In the genomic region with DNA sequence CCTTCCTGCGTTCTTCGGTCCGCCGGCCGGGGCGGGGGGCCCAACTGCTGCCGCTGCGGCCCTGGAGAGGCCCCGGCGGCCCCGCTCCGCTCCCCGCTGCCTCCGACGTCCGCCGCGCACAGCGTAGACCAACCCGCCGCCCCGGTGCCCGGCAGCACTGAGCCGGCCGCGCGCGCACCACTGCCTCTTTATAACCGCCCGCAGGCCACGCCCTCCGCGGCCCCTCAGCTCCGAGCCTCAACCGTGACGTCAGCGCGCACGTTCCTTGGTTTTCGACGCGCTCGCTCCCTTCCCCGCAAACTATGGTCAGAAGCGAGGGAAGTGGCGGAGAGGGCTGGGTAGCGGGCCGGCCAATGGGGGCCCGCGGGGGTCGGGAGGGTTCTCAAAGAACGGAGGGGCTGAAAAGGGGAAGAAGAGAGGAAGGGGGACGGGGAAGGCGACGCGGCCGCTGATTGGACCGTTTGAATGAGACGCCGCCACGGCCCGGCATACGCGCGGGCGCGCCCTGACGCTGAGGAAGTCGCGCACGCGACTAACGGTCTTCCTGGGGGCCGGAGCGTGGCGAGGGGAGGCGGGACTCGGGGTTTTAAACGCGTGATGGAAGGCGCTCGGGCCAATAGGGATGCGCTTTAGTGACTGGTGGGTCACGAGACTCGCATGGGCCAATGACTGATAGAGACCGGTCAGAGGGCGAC, we compare ENCODE assay signal across 8 cellular contexts. TPM values are rescaled to one million over a fixed set of nuclear protein-coding genes. Genes with fewer than 3 reads are reported as not detected.
DNase-seq lines count a peak whose midpoint lies in the region; ATAC-seq and TF ChIP-seq lines count a peak whose summit lies in the region.

UBE2S (minus strand) TSS at position 164 of the 695 bp plus-strand sequence. CDS start 199 bp downstream, outside the sequence.

- H3K9me3 ChIP-seq in psoas muscle = no peaks in the 10 kb centered on the region
- no peaks in the 10 kb centered on the region for H3K9me3 ChIP-seq in uterus

- DNase-seq in NCI-H187 (lab: John Stamatoyannopoulos, UW) (peak; percentile 95 to 99), T-helper 2 cell (peak; percentile 91 to 100 (median 97)), left ventricle myocardium superior (peak; percentile 99), psoas muscle (peak; percentile 98 to 99), uterus (peak; percentile 98)

- 0 to 1% (median 1%) methylated on average over 70 to 87 of the region's 87 CpGs for WGBS in psoas muscle, 3 donors

- ATAC-seq in GM18498 (IDR thresholded peaks at IDR 0.05; ENCODE audit: unreplicated experiment) (peak; percentile 80), HG02938 (IDR thresholded peaks at IDR 0.05; ENCODE audit: unreplicated experiment) (peak; percentile 83), left ventricle myocardium superior (peak; percentile 97), psoas muscle (peak; percentile 95 to 97 (median 96))

- peaks cover 0 to 17% of the 10 kb centered on the region in 2 donors for H3K36me3 ChIP-seq in psoas muscle (ENCODE audit: insufficient read depth in 1 of 2, low read depth in 1 of 2)
- H3K36me3 ChIP-seq in uterus = no peaks in the 10 kb centered on the region

- intact Hi-C loops in left ventricle myocardium superior (cut with micrococcal nuclease) = no loop called here
- intact Hi-C loops in psoas muscle (cut with DNase I) = no loop called here
- intact Hi-C loops in uterus (cut with DNase I; ENCODE audit: low total_unique reads) = no loop called here

- H3K4me1 ChIP-seq in psoas muscle (no peaks in the 10 kb centered on the region), uterus (peaks cover 0 to 7% of the 10 kb centered on the region in 2 donors)

- TF ChIP-seq POLR2A in uterus (IDR thresholded peaks at IDR 0.05) = peak; percentile 95 to 99

- H3K4me3 ChIP-seq in psoas muscle (peak within 1 kb of the TSS; percentile 73), uterus (peak within 1 kb of the TSS; percentile 90 to 93)

- H3K27me3 ChIP-seq in psoas muscle (ENCODE audit: insufficient read depth in 3 of 3, low read length in 2 of 3) (no peaks in the 10 kb centered on the region), uterus (no peaks in the 10 kb centered on the region)

- TF ChIP-seq CTCF in psoas muscle (IDR thresholded peaks at IDR 0.05) (no peak), uterus (IDR thresholded peaks at IDR 0.05) (peak in 1 of 4 experiments; percentile 18)

- peak within 1 kb of the TSS; percentile 100 for H3K27ac ChIP-seq in angular gyrus (ENCODE audit: low read depth, low read length)
- peak within 1 kb of the TSS; percentile 92 for H3K27ac ChIP-seq in psoas muscle
- H3K27ac ChIP-seq in uterus = peak within 1 kb of the TSS; percentile 95 to 98

RNA-seq across cellular contexts. Expression of gene UBE2S, which starts in this region (rescaled TPM):
- total RNA-seq in left ventricle myocardium superior (24.5 TPM), psoas muscle (10 to 100 TPM; 15.4 to 26.7 (median 21.2) TPM), uterus (100 to 1,000 TPM in 1 of 4 donors, 10 to 100 TPM in 2, 1 to 10 TPM in 1; 3.2 to 141 (median 21.5) TPM)
- 10 to 100 TPM in 2 of 3 donors, 1 to 10 TPM in 1; 5.6 to 22.8 (median 16.6) TPM for polyA plus RNA-seq in psoas muscle

Comparison
In these comparisons a context has a peak if more than half of its experiments do, and no peak if none do; other contexts are left out.
1. Peak in every context shown above with its lines: DNase-seq, ATAC-seq, H3K4me3 ChIP-seq and H3K27ac ChIP-seq.